ENCODE assay signal across 9 cellular contexts in the genomic region with DNA sequence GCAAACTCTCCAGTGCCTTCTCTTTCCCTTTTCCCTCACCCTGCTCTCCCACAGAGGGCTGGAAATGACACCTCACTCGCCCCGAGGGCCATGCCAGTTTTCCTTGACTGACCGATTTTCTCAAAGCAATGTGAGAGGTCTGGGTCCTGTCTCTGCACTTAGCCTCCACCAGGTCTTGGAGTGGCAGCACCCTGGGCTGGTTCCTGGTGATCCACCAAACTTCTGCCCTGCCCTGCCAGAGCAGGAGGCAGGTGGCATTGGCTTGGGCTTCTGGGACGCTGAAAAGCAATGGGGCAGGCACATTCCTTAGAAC.
DNase-seq lines count a peak whose midpoint lies in the region; ATAC-seq, FAIRE-seq and TF ChIP-seq lines count a peak whose summit lies in the region.
"Had no signal": no experiment of that assay in that cellular context is flagged by ENCODE, and none has a peak within 500 bp of the region (broad histone marks: within the 10 kb centered on the region; RNA-seq: fewer than 3 reads in every experiment).

No MANE protein-coding gene starts in this region.

- no peaks in the 10 kb centered on the region for H3K9me3 ChIP-seq in right atrium auricular region
- no peaks in the 10 kb centered on the region for H3K9me3 ChIP-seq in vagina
- H3K9me3 ChIP-seq: adrenal gland had no signal

- H3K27ac Mint-ChIP-seq in brain (peak overlapping the region in 2 of 5 experiments; percentile 37 to 68), mesothelial cell of epicardium (peak overlapping the region; percentile 84)

- H3K27me3 Mint-ChIP-seq in brain (peaks cover 56% of the 10 kb centered on the region), mesothelial cell of epicardium (ENCODE audit: low read depth) (peaks cover 29% of the 10 kb centered on the region)

- peak overlapping the region in 1 of 2 donors; percentile 64 for H3K4me3 ChIP-seq in right atrium auricular region
- H3K4me3 ChIP-seq in vagina, result peak overlapping the region; percentile 58 to 79

- TF ChIP-seq POLR2A in vagina (IDR thresholded peaks at IDR 0.05) (no peak), GM18505 (IDR thresholded peaks at IDR 0.05; ENCODE audit: borderline replicate concordance, extremely low read depth, insufficient read depth, insufficient read length) (no peak)

- H3K4me3 Mint-ChIP-seq in brain (peak overlapping the region; percentile 84 to 93 (median 86)), mesothelial cell of epicardium (peak overlapping the region; percentile 75)

- H3K9me3 Mint-ChIP-seq in brain (no peaks in the 10 kb centered on the region), mesothelial cell of epicardium (no peaks in the 10 kb centered on the region)

- no peak for TF ChIP-seq CTCF in right atrium auricular region (IDR thresholded peaks at IDR 0.05)
- no peak for TF ChIP-seq CTCF in brain (conservative IDR thresholded peaks at IDR 0.05)
- no peak for TF ChIP-seq CTCF in mesothelial cell of epicardium (IDR thresholded peaks at IDR 0.05; ENCODE audit: unreplicated experiment)
- no peak for TF ChIP-seq CTCF in vagina (IDR thresholded peaks at IDR 0.05)

- H3K36me3 ChIP-seq in right atrium auricular region (no peaks in the 10 kb centered on the region), vagina (no peaks in the 10 kb centered on the region)
- H3K36me3 ChIP-seq: adrenal gland had no signal

- peaks cover 0 to 39% of the 10 kb centered on the region in 2 donors for H3K4me1 ChIP-seq in right atrium auricular region
- H3K4me1 ChIP-seq in vagina, result peaks cover 53% of the 10 kb centered on the region

- H3K27ac ChIP-seq in right atrium auricular region, result peak overlapping the region; percentile 48 to 65
- H3K27ac ChIP-seq in vagina, result no peak overlapping the region
- H3K27ac ChIP-seq: adrenal gland had no signal

- no peaks in the 10 kb centered on the region for H3K36me3 Mint-ChIP-seq in brain
- H3K36me3 Mint-ChIP-seq in mesothelial cell of epicardium, result no peaks in the 10 kb centered on the region

- intact Hi-C loops in Right ventricle myocardium superior (cut with DNase I) (no loop called here), vagina (cut with DNase I) (no loop called here)

- H3K27me3 ChIP-seq in right atrium auricular region, result no peaks in the 10 kb centered on the region
- no peaks in the 10 kb centered on the region for H3K27me3 ChIP-seq in vagina
- H3K27me3 ChIP-seq: adrenal gland had no signal

- no peak for FAIRE-seq in urothelium cell line (lab: Jason Lieb, UNC)

- DNase-seq in right atrium auricular region (ENCODE audit: low spot score) (no peak), Right ventricle myocardium superior (no peak), mesothelial cell of epicardium (ENCODE audit: low spot score in 2 of 2, unreplicated experiment in 2 of 2) (no peak), vagina (ENCODE audit: extremely low spot score in 2 of 2) (no peak), urothelium cell line (ENCODE audit: low spot score) (no peak)

- H3K4me1 Mint-ChIP-seq in brain (peaks cover 32% of the 10 kb centered on the region), mesothelial cell of epicardium (peaks cover 20% of the 10 kb centered on the region)

- no peak for ATAC-seq in Right ventricle myocardium superior (ENCODE audit: poor library complexity)
- no peak for ATAC-seq in GM18505 (IDR thresholded peaks at IDR 0.05; ENCODE audit: unreplicated experiment)
- no peak for ATAC-seq in HG03108 (IDR thresholded peaks at IDR 0.05; ENCODE audit: unreplicated experiment)
